Comparison of ENCODE assay signal across 30 cellular contexts in genomic region chr12:14765398-14765797, GRCh38. TPM values are rescaled to one million over a fixed set of nuclear protein-coding genes. Genes with fewer than 3 reads are reported as not detected.
"Had no signal": no experiment of that assay in that cellular context is flagged by ENCODE, and none has a peak within 500 bp of the region (broad histone marks: within the 10 kb centered on the region; RNA-seq: fewer than 3 reads in every experiment).

No MANE protein-coding gene starts in this region.

- ATAC-seq: effector memory CD8-positive, alpha-beta T cell; esophagus mucosa; gastrocnemius medialis; heart right ventricle; left cardiac atrium; left lung; naive thymus-derived CD4-positive, alpha-beta T cell; psoas muscle; right cardiac atrium; stimulated activated effector memory CD8-positive, alpha-beta T cell treated with anti-CD3 and anti-CD28 coated beads, Interleukin-12 subunit alpha, Interleukin-12 subunit beta, amount 100 ng/mL, for 72 hours had no signal

- H3K27ac ChIP-seq: gastrocnemius medialis, heart right ventricle, left lung, ovary, psoas muscle, sigmoid colon, thyroid gland had no signal

- H3K27me3 Mint-ChIP-seq: effector memory CD8-positive, alpha-beta T cell; type B pancreatic cell had no signal

- H3K4me3 ChIP-seq: gastrocnemius medialis, heart right ventricle, left lung, ovary, psoas muscle, sigmoid colon, stomach, thyroid gland had no signal

- FAIRE-seq: endometrium, islet of Langerhans had no signal

- H3K4me3 Mint-ChIP-seq: effector memory CD8-positive, alpha-beta T cell; nephron; stimulated activated effector memory CD8-positive, alpha-beta T cell treated with anti-CD3 and anti-CD28 coated beads, Interleukin-12 subunit alpha, Interleukin-12 subunit beta, amount 100 ng/mL, for 72 hours had no signal

- H3K27ac Mint-ChIP-seq: nephron; stimulated activated effector memory CD8-positive, alpha-beta T cell treated with anti-CD3 and anti-CD28 coated beads, Interleukin-12 subunit alpha, Interleukin-12 subunit beta, amount 100 ng/mL, for 72 hours had no signal

- H3K9me3 ChIP-seq: gastrocnemius medialis, ovary, sigmoid colon, thyroid gland had no signal

- DNase-seq: cortex of kidney; effector memory CD8-positive, alpha-beta T cell; foreskin fibroblast; gastrocnemius medialis; heart right ventricle; hippocampal formation; left cardiac atrium; left lung; mesenchymal stem cell; midbrain; naive thymus-derived CD4-positive, alpha-beta T cell; occipital lobe; ovary; posterior cingulate gyrus; psoas muscle; right cardiac atrium; sigmoid colon; stimulated activated CD4-positive, alpha-beta T cell treated with anti-CD3 and anti-CD28 coated beads, Interleukin-2, amount 100 ng/mL, for 24 hours; stimulated activated CD4-positive, alpha-beta T cell treated with anti-CD3 and anti-CD28 coated beads, Interleukin-4, amount 100 ng/mL, for 24 hours; stimulated activated naive CD4-positive, alpha-beta T cell treated with Interleukin-2 at 50 U/mL for 16 hours; thyroid gland had no signal

- H3K36me3 ChIP-seq: left lung, ovary, sigmoid colon, thyroid gland had no signal

- H3K27me3 ChIP-seq: gastrocnemius medialis, heart right ventricle, ovary, sigmoid colon, stomach, thyroid gland had no signal

RNA-seq across cellular contexts. Expression of gene SMCO3, which starts 48.6 kb away (rescaled TPM):
- total RNA-seq: esophagus mucosa; kidney epithelial cell; naive thymus-derived CD4-positive, alpha-beta T cell; occipital lobe; psoas muscle; temporal lobe had no signal
- polyA plus RNA-seq: naive thymus-derived CD4-positive, alpha-beta T cell; stomach had no signal
